ENCODE assay signal across 10 cellular contexts in genomic region chr20:25053207-25054132, GRCh38. TPM values are rescaled to one million over a fixed set of nuclear protein-coding genes. Genes with fewer than 3 reads are reported as not detected.
DNase-seq lines count a peak whose midpoint lies in the region; ATAC-seq and TF ChIP-seq lines count a peak whose summit lies in the region.
"Had no signal": no experiment of that assay in that cellular context is flagged by ENCODE, and none has a peak within 500 bp of the region (broad histone marks: within the 10 kb centered on the region; RNA-seq: fewer than 3 reads in every experiment).

No MANE protein-coding gene starts in this region.

- ATAC-seq in naive B cell (ENCODE audit: low read depth in 2 of 2) (no peak), esophagus mucosa (no peak), HG02678 (IDR thresholded peaks at IDR 0.05; ENCODE audit: unreplicated experiment) (no peak), GM21367 (IDR thresholded peaks at IDR 0.05; ENCODE audit: unreplicated experiment) (no peak)

- H3K27me3 ChIP-seq in MM.1S (replicated peaks; ENCODE audit: insufficient read depth, low read length) (no peaks in the 10 kb centered on the region), duodenal mucosa (ENCODE audit: control insufficient read depth in 1 of 2, insufficient read depth in 2 of 2, low read length in 2 of 2) (no peaks in the 10 kb centered on the region)

- peak overlapping the region; percentile 15; the same call in 1 of the 2 replicates for H3K9ac ChIP-seq in MM.1S (ENCODE audit: low read length)
- H3K9ac ChIP-seq in duodenal mucosa (ENCODE audit: low read depth in 1 of 2, low read length in 2 of 2) = peak overlapping the region in 1 of 2 donors; percentile 5

- TF ChIP-seq CTCF in MM.1S (IDR thresholded peaks at IDR 0.05; ENCODE audit: low read length) = no peak

- H3K4me1 ChIP-seq in MM.1S (ENCODE audit: low read length) = peaks cover 44% of the 10 kb centered on the region
- H3K4me1 ChIP-seq in duodenal mucosa (ENCODE audit: control insufficient read depth in 1 of 2, insufficient read depth in 2 of 2, low read length in 2 of 2) = peaks cover 69 to 70% of the 10 kb centered on the region in 2 donors

- H3K4me1 Mint-ChIP-seq in naive B cell = peaks cover 64 to 89% (median 86%) of the 10 kb centered on the region in 3 donors

- H2AFZ ChIP-seq in MM.1S (ENCODE audit: low read length) = no peak overlapping the region

- peak overlapping the region; percentile 31; the same call in 1 of the 2 replicates for H3K4me3 ChIP-seq in MM.1S (ENCODE audit: low read length)
- peak overlapping the region; percentile 4 to 88 for H3K4me3 ChIP-seq in duodenal mucosa (ENCODE audit: low read depth in 1 of 2, low read length in 2 of 2)

- H3K27ac ChIP-seq in MM.1S (ENCODE audit: low read length) = peak overlapping the region; percentile 60; the same call in 1 of the 2 replicates
- H3K27ac ChIP-seq in duodenal mucosa (ENCODE audit: low read depth, low read length) = peak overlapping the region; percentile 61

- no peaks in the 10 kb centered on the region for H3K27me3 Mint-ChIP-seq in naive B cell

- peak overlapping the region; percentile 90 to 96 (median 93) for H3K27ac Mint-ChIP-seq in naive B cell

- peak overlapping the region; percentile 99 for H3K4me2 ChIP-seq in MM.1S (ENCODE audit: low read depth, low read length)

- DNase-seq in AG20443 (ENCODE audit: low spot score) (peak; percentile 54), MM.1S (peak; percentile 42), naive B cell (no peak), NCI-H345 (lab: John Stamatoyannopoulos, UW) (no peak)
- DNase-seq: Calu3, occipital lobe had no signal

- peak overlapping the region; percentile 82 to 98 (median 89) for H3K4me3 Mint-ChIP-seq in naive B cell

- H3F3A ChIP-seq in MM.1S (ENCODE audit: insufficient read depth, low read length) = peaks cover 42% of the 10 kb centered on the region

- H3K79me2 ChIP-seq in MM.1S (ENCODE audit: low read length) = peaks cover 93% of the 10 kb centered on the region

- H3K36me3 ChIP-seq in MM.1S (replicated peaks; ENCODE audit: insufficient read depth, low read length) (no peaks in the 10 kb centered on the region), duodenal mucosa (ENCODE audit: control insufficient read depth in 1 of 2, insufficient read depth in 2 of 2, low read length in 2 of 2) (peaks cover 8% of the 10 kb centered on the region in 2 donors)

- H3K9me3 ChIP-seq in MM.1S (replicated peaks; ENCODE audit: insufficient read depth, low read length) (no peaks in the 10 kb centered on the region), duodenal mucosa (ENCODE audit: control insufficient read depth in 1 of 2, low read length in 2 of 2) (no peaks in the 10 kb centered on the region)

- H3K36me3 Mint-ChIP-seq in naive B cell = peaks cover 0 to 7% of the 10 kb centered on the region in 2 donors

- H3K9me3 Mint-ChIP-seq in naive B cell = no peaks in the 10 kb centered on the region

- H3K9me2 ChIP-seq in MM.1S (replicated peaks; ENCODE audit: insufficient read depth, low read length) = no peaks in the 10 kb centered on the region

- H4K20me1 ChIP-seq in MM.1S (ENCODE audit: insufficient read depth, low read length) = no peaks in the 10 kb centered on the region

RNA-seq across cellular contexts. Expression of gene ACSS1, which starts 4.5 kb away (rescaled TPM):
- polyA plus RNA-seq in naive B cell (ENCODE audit: low read depth in 6 of 6) = 100 to 1,000 TPM in 2 of 6 donors, 10 to 100 TPM in 4; 84.6 to 115 (median 92.8) TPM
- total RNA-seq in esophagus mucosa = 6.7 TPM

RNA-seq across cellular contexts. Expression of gene VSX1, which starts 28.5 kb away (rescaled TPM):
- not detected for polyA plus RNA-seq in naive B cell (ENCODE audit: low read depth in 6 of 6)
- total RNA-seq in esophagus mucosa = not detected
- total RNA-seq: Calu3, occipital lobe had no signal

Comparison
In these comparisons a context has a peak if more than half of its experiments do, and no peak if none do; other contexts are left out.
1. DNase-seq: peak in AG20443 (single experiment) and MM.1S (single experiment); none in naive B cell (single experiment) and NCI-H345 (single experiment).